Comparison of ENCODE assay signal across 29 cellular contexts in the genomic region with DNA sequence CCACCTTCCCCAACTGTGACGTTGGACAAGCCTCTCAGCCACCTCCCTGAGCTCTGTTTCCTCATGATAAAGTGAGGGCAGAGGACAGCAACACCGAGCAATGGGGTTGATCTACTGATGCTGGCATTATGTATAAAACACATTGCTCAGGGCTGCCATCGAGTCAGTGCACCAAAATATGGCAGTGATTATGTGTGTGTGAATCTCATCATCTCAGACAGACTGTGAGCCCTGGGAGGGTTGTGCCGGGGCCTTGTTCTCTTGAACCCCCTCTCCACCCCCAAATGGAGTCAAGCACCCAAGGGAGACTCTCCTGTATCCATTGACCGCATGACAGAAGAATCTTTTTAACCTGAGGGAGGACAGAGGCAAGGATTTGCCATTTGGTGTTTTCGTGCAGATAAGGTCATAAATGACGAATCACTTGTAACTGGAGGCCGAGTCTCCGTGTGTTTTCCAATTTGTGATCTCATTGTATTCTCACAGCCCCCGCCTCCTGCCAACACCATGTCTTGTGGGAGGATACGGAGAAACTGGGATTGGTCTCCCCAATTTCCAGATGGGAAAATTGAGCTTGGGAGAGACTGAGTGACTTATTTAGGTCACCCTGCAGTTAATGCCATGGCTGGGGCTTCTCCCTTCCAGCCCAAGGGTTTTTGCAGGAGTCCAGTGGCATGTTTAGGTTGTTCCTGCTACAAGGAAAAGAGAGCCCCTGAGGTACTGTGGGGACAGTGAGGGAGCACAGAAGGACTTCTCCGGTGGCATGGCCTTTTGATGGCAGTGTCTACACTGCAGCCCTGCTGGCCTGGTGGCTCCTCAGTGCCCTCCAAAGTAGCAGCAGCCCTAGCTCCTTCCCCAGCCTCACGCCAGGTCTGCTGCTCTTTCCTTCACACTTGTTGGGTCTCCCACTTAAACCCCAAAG. TPM values are rescaled to one million over a fixed set of nuclear protein-coding genes. Genes with fewer than 3 reads are reported as not detected.
A peak's percentile ranks its signal among the peaks of the same experiment; 100 is the strongest.
DNase-seq lines count a peak whose midpoint lies in the region; ATAC-seq and TF ChIP-seq lines count a peak whose summit lies in the region.
"Had no signal": no experiment of that assay in that cellular context is flagged by ENCODE, and none has a peak within 500 bp of the region (broad histone marks: within the 10 kb centered on the region; RNA-seq: fewer than 3 reads in every experiment).

No MANE protein-coding gene starts in this region.

- H3K4me1 Mint-ChIP-seq in stimulated activated naive CD8-positive, alpha-beta T cell treated with anti-CD3 and anti-CD28 coated beads, Interleukin-15, amount 100 ng/mL, for 72 hours: no peaks in the 10 kb centered on the region

- no peak overlapping the region for H3K27ac ChIP-seq in mesendoderm (ENCODE audit: low read depth, low read length)
- H3K27ac ChIP-seq in upper lobe of right lung: no peak overlapping the region
- H3K27ac ChIP-seq: BLaER1 treated with 17β-estradiol and CSF1 and Interleukin-3, amounts not matched to agents 10 nM and 100 nM; hepatocyte; KMS-11; neutrophil; SK-N-MC; VCaP had no signal

- H3K4me1 ChIP-seq in mesendoderm (ENCODE audit: control insufficient read depth, low read depth, low read length) (no peaks in the 10 kb centered on the region), upper lobe of right lung (peaks cover 3% of the 10 kb centered on the region)
- H3K4me1 ChIP-seq: HAP-1 had no signal

- DNase-seq in stimulated activated naive CD8-positive, alpha-beta T cell treated with anti-CD3 and anti-CD28 coated beads, Interleukin-15, Interleukin-2, amounts not matched to agents 100 U/mL and 50 U/mL, for 24 hours: peak; percentile 1
- DNase-seq in stimulated activated naive CD8-positive, alpha-beta T cell treated with anti-CD3 and anti-CD28 coated beads, Interleukin-15, amount 100 ng/mL, for 72 hours: no peak
- peak; percentile 17 for DNase-seq in fibroblast of peridontal ligament (ENCODE audit: extremely low read depth)
- DNase-seq in mesendoderm: no peak
- DNase-seq in upper lobe of right lung: no peak
- DNase-seq in NCI-H510A (lab: John Stamatoyannopoulos, UW): no peak
- DNase-seq: ACHN; activated naive CD4-positive, alpha-beta T cell; activated T-cell treated with anti-CD3 and anti-CD28 coated beads for 4 hours; Calu3; MV-4-11; NCI-H1694 treated with DMSO at 0.1 percent for 48 hours; NCI-H69; stimulated activated CD4-positive, alpha-beta T cell treated with anti-CD3 and anti-CD28 coated beads, Interleukin-12 subunit alpha, Interleukin-12 subunit beta, amount 100 ng/mL, for 4 hours; stimulated activated CD4-positive, alpha-beta T cell treated with anti-CD3 and anti-CD28 coated beads, Interleukin-4, amount 100 ng/mL, for 4 hours; T-helper 17 cell had no signal

- H3K4me3 Mint-ChIP-seq in stimulated activated naive CD8-positive, alpha-beta T cell treated with anti-CD3 and anti-CD28 coated beads, Interleukin-15, amount 100 ng/mL, for 72 hours: no peak overlapping the region
- H3K4me3 Mint-ChIP-seq: T-helper 17 cell had no signal

- no peaks in the 10 kb centered on the region for H3K9me3 Mint-ChIP-seq in stimulated activated naive CD8-positive, alpha-beta T cell treated with anti-CD3 and anti-CD28 coated beads, Interleukin-15, amount 100 ng/mL, for 72 hours

- WGBS in mesendoderm (ENCODE audit: extremely low coverage, insufficient coverage, low lambda C conversion rate): no CpG with 5 or more reads among the region's 13 CpGs

- no peaks in the 10 kb centered on the region for H3K79me2 ChIP-seq in mesendoderm (ENCODE audit: control insufficient read depth, insufficient read depth, low read length)
- H3K79me2 ChIP-seq: hepatocyte had no signal

- H3K9ac ChIP-seq in mesendoderm (ENCODE audit: low read length): no peak overlapping the region
- H3K9ac ChIP-seq: BLaER1 treated with 17β-estradiol and CSF1 and Interleukin-3, amounts not matched to agents 10 nM and 100 nM; KMS-11 had no signal

- no peak overlapping the region for H3K18ac ChIP-seq in mesendoderm (ENCODE audit: low read length)

- intact Hi-C loops in upper lobe of right lung (cut with DNase I): no loop called here

- H3K36me3 ChIP-seq in mesendoderm (ENCODE audit: control insufficient read depth, insufficient read depth, low read length) (no peaks in the 10 kb centered on the region), upper lobe of right lung (no peaks in the 10 kb centered on the region)
- H3K36me3 ChIP-seq: BLaER1 treated with 17β-estradiol and CSF1 and Interleukin-3, amounts not matched to agents 10 nM and 100 nM; HAP-1; neutrophil had no signal

- no peak overlapping the region for H2BK120ac ChIP-seq in mesendoderm (ENCODE audit: low read depth, low read length)

- H3K27me3 Mint-ChIP-seq in stimulated activated naive CD8-positive, alpha-beta T cell treated with anti-CD3 and anti-CD28 coated beads, Interleukin-15, amount 100 ng/mL, for 72 hours: peaks cover 36% of the 10 kb centered on the region

- no peak for TF ChIP-seq CTCF in upper lobe of right lung (IDR thresholded peaks at IDR 0.05)

- no peak overlapping the region for H4K8ac ChIP-seq in mesendoderm (ENCODE audit: low read depth, low read length)

- no peak overlapping the region for H4K5ac ChIP-seq in mesendoderm (ENCODE audit: low read length)

- H3K9me3 ChIP-seq in upper lobe of right lung: no peaks in the 10 kb centered on the region
- H3K9me3 ChIP-seq: HAP-1, neutrophil had no signal

- H2AK5ac ChIP-seq in mesendoderm (ENCODE audit: low read length): no peak overlapping the region

- ATAC-seq in stimulated activated naive CD8-positive, alpha-beta T cell treated with anti-CD3 and anti-CD28 coated beads, Interleukin-15, Interleukin-2, amounts not matched to agents 100 U/mL and 50 U/mL, for 24 hours: no peak
- no peak for ATAC-seq in stimulated activated naive CD8-positive, alpha-beta T cell treated with anti-CD3 and anti-CD28 coated beads, Interleukin-15, amount 100 ng/mL, for 72 hours
- ATAC-seq in upper lobe of right lung (no peak), HG03045 (IDR thresholded peaks at IDR 0.05; ENCODE audit: unreplicated experiment) (no peak), HG02973 (IDR thresholded peaks at IDR 0.05; ENCODE audit: unreplicated experiment) (no peak)
- ATAC-seq: T-helper 17 cell had no signal

- no peak overlapping the region for H2BK15ac ChIP-seq in mesendoderm (replicated peaks; ENCODE audit: low read depth)

- H3K56ac ChIP-seq in mesendoderm (ENCODE audit: low read length): peak overlapping the region; percentile 22

- H3K4me3 ChIP-seq in mesendoderm (ENCODE audit: low read length) (no peak overlapping the region), upper lobe of right lung (no peak overlapping the region)
- H3K4me3 ChIP-seq: BLaER1 treated with 17β-estradiol and CSF1 and Interleukin-3, amounts not matched to agents 10 nM and 100 nM; HAP-1; hepatocyte; SK-N-MC had no signal

- no peaks in the 10 kb centered on the region for H3K79me1 ChIP-seq in mesendoderm (ENCODE audit: low read length)

- no peak overlapping the region for H3K23ac ChIP-seq in mesendoderm (ENCODE audit: low read length)

- no peaks in the 10 kb centered on the region for H3K27me3 ChIP-seq in mesendoderm (ENCODE audit: insufficient read depth, low read length, poor library complexity)
- no peaks in the 10 kb centered on the region for H3K27me3 ChIP-seq in upper lobe of right lung
- H3K27me3 ChIP-seq: hepatocyte had no signal

- no peak overlapping the region for H3K4ac ChIP-seq in mesendoderm (ENCODE audit: low read depth, low read length)

- H3K4me2 ChIP-seq in mesendoderm (ENCODE audit: low read length): no peak overlapping the region
- H3K4me2 ChIP-seq: BLaER1 treated with 17β-estradiol and CSF1 and Interleukin-3, amounts not matched to agents 10 nM and 100 nM; hepatocyte; KMS-11 had no signal

- no peak overlapping the region for H3K27ac Mint-ChIP-seq in stimulated activated naive CD8-positive, alpha-beta T cell treated with anti-CD3 and anti-CD28 coated beads, Interleukin-15, amount 100 ng/mL, for 72 hours
- H3K27ac Mint-ChIP-seq: T-helper 17 cell had no signal

- no peak overlapping the region for H2BK5ac ChIP-seq in mesendoderm (ENCODE audit: low read length)

RNA-seq across cellular contexts. Expression of gene CHRDL2, which starts 52.4 kb away (rescaled TPM):
- 0.37 TPM for polyA plus RNA-seq in mesendoderm (2013, experiment 1 of 2)
- polyA plus RNA-seq in mesendoderm (2013, experiment 2 of 2): 0.39 TPM
- total RNA-seq in upper lobe of right lung: 1.6 TPM
- total RNA-seq: bronchial epithelial cell, Calu3, Daoy, lung microvascular endothelial cell, renal cortical epithelial cell, T-helper 17 cell had no signal

Comparison
In these comparisons a context has a peak if more than half of its experiments do, and no peak if none do; other contexts are left out.
1. DNase-seq: peak in stimulated activated naive CD8-positive, alpha-beta T cell treated with anti-CD3 and anti-CD28 coated beads, Interleukin-15, Interleukin-2, amounts not matched to agents 100 U/mL and 50 U/mL, for 24 hours (single experiment) and fibroblast of peridontal ligament (single experiment); none in stimulated activated naive CD8-positive, alpha-beta T cell treated with anti-CD3 and anti-CD28 coated beads, Interleukin-15, amount 100 ng/mL, for 72 hours (0 of 2), mesendoderm (single experiment), upper lobe of right lung (single experiment) and NCI-H510A (single experiment).